In the genomic region with DNA sequence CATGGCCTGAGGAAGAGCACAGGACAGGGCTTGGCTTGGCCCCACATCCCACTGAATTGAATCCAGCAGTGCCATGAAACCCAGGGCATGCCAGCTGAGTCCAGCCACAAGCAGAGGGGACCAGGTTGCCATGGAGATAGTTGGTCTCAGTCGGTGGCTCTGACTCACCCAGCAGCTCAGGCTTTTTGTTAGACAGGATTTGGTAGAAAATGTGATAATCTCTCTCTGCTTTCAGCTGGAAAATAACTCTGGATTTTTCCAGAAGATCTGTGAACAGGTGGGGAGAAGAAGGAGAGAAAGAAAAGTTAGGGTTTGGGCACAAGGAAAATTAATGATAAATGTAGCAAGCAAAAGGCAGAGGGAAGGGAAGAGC, we compare ENCODE assay signal across 12 cellular contexts. TPM values are rescaled to one million over a fixed set of nuclear protein-coding genes. Genes with fewer than 3 reads are reported as not detected.
DNase-seq lines count a peak whose midpoint lies in the region; ATAC-seq and TF ChIP-seq lines count a peak whose summit lies in the region.
"Had no signal": no experiment of that assay in that cellular context is flagged by ENCODE, and none has a peak within 500 bp of the region (broad histone marks: within the 10 kb centered on the region; RNA-seq: fewer than 3 reads in every experiment).

No MANE protein-coding gene starts in this region.

- H3K27ac ChIP-seq in GM23248 = no peak overlapping the region
- no peak overlapping the region for H3K27ac ChIP-seq in mesendoderm (ENCODE audit: low read depth, low read length)
- H3K27ac ChIP-seq in PC-3 (ENCODE audit: low read length) = no peak overlapping the region

- no peak overlapping the region for H2AK5ac ChIP-seq in mesendoderm (ENCODE audit: low read length)

- H3K18ac ChIP-seq in mesendoderm (ENCODE audit: low read length) = no peak overlapping the region

- H3K9ac ChIP-seq in GM23248 (no peak overlapping the region), mesendoderm (ENCODE audit: low read length) (no peak overlapping the region), PC-3 (ENCODE audit: low read length) (no peak overlapping the region)

- H3K9me2 ChIP-seq in GM23248 (ENCODE audit: insufficient read depth) = no peaks in the 10 kb centered on the region
- H3K9me2 ChIP-seq in PC-3 (replicated peaks; ENCODE audit: low read length) = no peaks in the 10 kb centered on the region

- TF ChIP-seq CTCF in PC-3 (conservative IDR thresholded peaks at IDR 0.05; ENCODE audit: low read depth, low read length) = no peak

- no peaks in the 10 kb centered on the region for H3K79me1 ChIP-seq in mesendoderm (ENCODE audit: low read length)

- H3F3A ChIP-seq in GM23248 (ENCODE audit: insufficient read depth) = no peaks in the 10 kb centered on the region
- no peaks in the 10 kb centered on the region for H3F3A ChIP-seq in PC-3 (ENCODE audit: low read length, unreplicated experiment)

- no peak overlapping the region for H2AFZ ChIP-seq in GM23248
- H2AFZ ChIP-seq in PC-3 (ENCODE audit: low read length) = no peak overlapping the region

- DNase-seq in ACHN = peak; percentile 7
- peak; percentile 49 for DNase-seq in GM23248
- DNase-seq in anterior cingulate cortex (lab: John Stamatoyannopoulos, UW) = peak in 43 of 58 donors; percentile 7 to 85 (median 39)
- peak; percentile 41 for DNase-seq in mesendoderm
- no peak for DNase-seq in PC-3
- no peak for DNase-seq in NOMO-1 (lab: John Stamatoyannopoulos, UW; ENCODE audit: unreplicated experiment in 2 of 2)
- DNase-seq in NCI-H510A (lab: John Stamatoyannopoulos, UW) = no peak
- no peak for DNase-seq in activated naive CD4-positive, alpha-beta T cell treated with Interleukin-2 at 50 U/mL for 16 hours
- DNase-seq: activated CD4-positive, alpha-beta T cell treated with anti-CD3 and anti-CD28 coated beads, Interleukin-2, amount 50 U/mL, for 1 hour; NCI-H2029 treated with DMSO at 0.1 percent for 48 hours had no signal

- BruUV-seq in PC-3 (replicated peaks; lab: Mats Ljungman, UMichigan) = no TSS peak

- H3K4ac ChIP-seq in mesendoderm (ENCODE audit: low read depth, low read length) = no peak overlapping the region

- H3K23ac ChIP-seq in mesendoderm (ENCODE audit: low read length) = no peak overlapping the region

- H3K9me3 ChIP-seq in GM23248 (ENCODE audit: low read depth) (no peaks in the 10 kb centered on the region), PC-3 (ENCODE audit: low read length) (no peaks in the 10 kb centered on the region)

- H4K20me1 ChIP-seq in GM23248 (ENCODE audit: insufficient read depth) (no peaks in the 10 kb centered on the region), PC-3 (ENCODE audit: low read length) (no peaks in the 10 kb centered on the region)

- no peak overlapping the region for H2BK15ac ChIP-seq in mesendoderm (replicated peaks; ENCODE audit: low read depth)

- CTCF ChIA-PET in PC-3 (lab: Charles Lee) = no interaction called here

- H3K36me3 ChIP-seq in GM23248 (ENCODE audit: low read depth) = no peaks in the 10 kb centered on the region
- no peaks in the 10 kb centered on the region for H3K36me3 ChIP-seq in mesendoderm (ENCODE audit: control insufficient read depth, insufficient read depth, low read length)
- H3K36me3 ChIP-seq in PC-3 (ENCODE audit: low read depth, low read length) = no peaks in the 10 kb centered on the region

- H3K4me2 ChIP-seq in GM23248 (ENCODE audit: unreplicated experiment) = no peak overlapping the region
- H3K4me2 ChIP-seq in mesendoderm (ENCODE audit: low read length) = no peak overlapping the region
- H3K4me2 ChIP-seq in PC-3 (ENCODE audit: low read length) = no peak overlapping the region

- H3K56ac ChIP-seq in mesendoderm (ENCODE audit: low read length) = no peak overlapping the region

- WGBS in GM23248 (ENCODE audit: low coverage in 1 of 2, low lambda C conversion rate in 2 of 2, missing lambda C conversion rate in 2 of 2), 2 experiments = 0 to 11% methylated on average over 1 of the region's 1 CpG
- WGBS in mesendoderm (ENCODE audit: extremely low coverage, insufficient coverage, low lambda C conversion rate) = no CpG with 5 or more reads among the region's 1 CpG

- H3K4me1 ChIP-seq in GM23248 (ENCODE audit: insufficient read depth) (no peaks in the 10 kb centered on the region), mesendoderm (ENCODE audit: control insufficient read depth, low read depth, low read length) (no peaks in the 10 kb centered on the region), PC-3 (ENCODE audit: insufficient read depth, low read length) (no peaks in the 10 kb centered on the region)

- no peak for ATAC-seq in PC-3

- no peak overlapping the region for H4K5ac ChIP-seq in mesendoderm (ENCODE audit: low read length)

- H2BK120ac ChIP-seq in mesendoderm (ENCODE audit: low read depth, low read length) = no peak overlapping the region

- H2BK5ac ChIP-seq in mesendoderm (ENCODE audit: low read length) = no peak overlapping the region

- POLR2A ChIA-PET in PC-3 (lab: Charles Lee; ENCODE audit: unreplicated experiment) = no interaction called here

- intact Hi-C loops in PC-3 (cut with micrococcal nuclease) = no loop called here

- in situ Hi-C loops in ACHN (cut with HindIII; ENCODE audit: low pct_ligation_motif_present, low pct_unique_long_range_greater_than_20kb, low sequenced_read_pairs) (no loop called here), GM23248 (cut with MboI) (no loop called here)

- H3K27me3 ChIP-seq in GM23248 (replicated peaks; ENCODE audit: insufficient read depth) (peaks cover 19% of the 10 kb centered on the region), mesendoderm (ENCODE audit: insufficient read depth, low read length, poor library complexity) (no peaks in the 10 kb centered on the region), PC-3 (ENCODE audit: low read length) (peaks cover 54% of the 10 kb centered on the region)

- no peak overlapping the region for H4K8ac ChIP-seq in mesendoderm (ENCODE audit: low read depth, low read length)

- H3K79me2 ChIP-seq in GM23248 (ENCODE audit: insufficient read depth) = no peaks in the 10 kb centered on the region
- H3K79me2 ChIP-seq in mesendoderm (ENCODE audit: control insufficient read depth, insufficient read depth, low read length) = no peaks in the 10 kb centered on the region
- no peaks in the 10 kb centered on the region for H3K79me2 ChIP-seq in PC-3 (ENCODE audit: low read length)

- H3K4me3 ChIP-seq in GM23248 (no peak overlapping the region), mesendoderm (ENCODE audit: low read length) (no peak overlapping the region), PC-3 (ENCODE audit: low read length) (no peak overlapping the region)

RNA-seq across cellular contexts. Expression of a gene that starts 4.7 kb away (rescaled TPM):
- total RNA-seq in GM23248 (2014; rRNA removed; shearing (Covaris generic)) = not detected in 2 replicates
- not detected in 2 replicates for polyA plus RNA-seq in GM23248 (2016; fragmentation: Nextera tagmentation; extraction: Ambion mirVana)
- not detected for polyA plus RNA-seq in mesendoderm (2013, experiment 1 of 2)
- polyA plus RNA-seq in mesendoderm (2013, experiment 2 of 2) = not detected
- not detected in 2 replicates for total RNA-seq in PC-3 (2014; rRNA removed)
- total RNA-seq: fibroblast of villous mesenchyme had no signal

RNA-seq across cellular contexts. Expression of a gene that starts 22.6 kb away (rescaled TPM):
- total RNA-seq in GM23248 (2014; rRNA removed; shearing (Covaris generic)) = not detected in 2 replicates
- polyA plus RNA-seq in GM23248 (2016; fragmentation: Nextera tagmentation; extraction: Ambion mirVana) = 0.80 TPM in 1 of 2 replicates, not detected in the other
- polyA plus RNA-seq in mesendoderm (2013, experiment 1 of 2) = 0.03 TPM
- not detected for polyA plus RNA-seq in mesendoderm (2013, experiment 2 of 2)
- not detected in 2 replicates for total RNA-seq in PC-3 (2014; rRNA removed)
- total RNA-seq: fibroblast of villous mesenchyme, mucosa of gallbladder had no signal

RNA-seq across cellular contexts. Expression of a gene that starts 38.8 kb away (rescaled TPM):
- total RNA-seq in GM23248 (2014; rRNA removed; shearing (Covaris generic)) = 13.9 and 25.9 TPM in 2 replicates
- polyA plus RNA-seq in GM23248 (2016; fragmentation: Nextera tagmentation; extraction: Ambion mirVana) = 39.9 TPM in 2 replicates
- polyA plus RNA-seq in mesendoderm (2013, experiment 1 of 2) = 101 TPM
- 100 TPM for polyA plus RNA-seq in mesendoderm (2013, experiment 2 of 2)
- 57.6 and 77.3 TPM in 2 replicates for total RNA-seq in PC-3 (2014; rRNA removed)

RNA-seq across cellular contexts. Expression of a gene that starts 53.9 kb away (rescaled TPM):
- not detected in 2 replicates for total RNA-seq in GM23248 (2014; rRNA removed; shearing (Covaris generic))
- polyA plus RNA-seq in GM23248 (2016; fragmentation: Nextera tagmentation; extraction: Ambion mirVana) = not detected in 2 replicates
- polyA plus RNA-seq in mesendoderm (2013, experiment 1 of 2) = 0.06 TPM
- polyA plus RNA-seq in mesendoderm (2013, experiment 2 of 2) = 0.06 TPM
- total RNA-seq in PC-3 (2014; rRNA removed) = not detected in 2 replicates
- total RNA-seq: fibroblast of villous mesenchyme had no signal

RNA-seq across cellular contexts. Expression of a gene that starts 58.1 kb away (rescaled TPM):
- not detected in 2 replicates for total RNA-seq in GM23248 (2014; rRNA removed; shearing (Covaris generic))
- polyA plus RNA-seq in GM23248 (2016; fragmentation: Nextera tagmentation; extraction: Ambion mirVana) = not detected in 2 replicates
- not detected for polyA plus RNA-seq in mesendoderm (2013, experiment 1 of 2)
- polyA plus RNA-seq in mesendoderm (2013, experiment 2 of 2) = not detected
- not detected in 2 replicates for total RNA-seq in PC-3 (2014; rRNA removed)
- total RNA-seq: fibroblast of villous mesenchyme, mucosa of gallbladder had no signal

Comparison
In these comparisons a context has a peak if more than half of its experiments do, and no peak if none do; other contexts are left out.
1. DNase-seq: peak in ACHN (single experiment), GM23248 (single experiment), anterior cingulate cortex (43 of 58) and mesendoderm (single experiment); none in PC-3 (single experiment), NOMO-1 (0 of 2), NCI-H510A (single experiment) and activated naive CD4-positive, alpha-beta T cell treated with Interleukin-2 at 50 U/mL for 16 hours (single experiment).